ENCODE assay signal across 15 cellular contexts in the genomic region with DNA sequence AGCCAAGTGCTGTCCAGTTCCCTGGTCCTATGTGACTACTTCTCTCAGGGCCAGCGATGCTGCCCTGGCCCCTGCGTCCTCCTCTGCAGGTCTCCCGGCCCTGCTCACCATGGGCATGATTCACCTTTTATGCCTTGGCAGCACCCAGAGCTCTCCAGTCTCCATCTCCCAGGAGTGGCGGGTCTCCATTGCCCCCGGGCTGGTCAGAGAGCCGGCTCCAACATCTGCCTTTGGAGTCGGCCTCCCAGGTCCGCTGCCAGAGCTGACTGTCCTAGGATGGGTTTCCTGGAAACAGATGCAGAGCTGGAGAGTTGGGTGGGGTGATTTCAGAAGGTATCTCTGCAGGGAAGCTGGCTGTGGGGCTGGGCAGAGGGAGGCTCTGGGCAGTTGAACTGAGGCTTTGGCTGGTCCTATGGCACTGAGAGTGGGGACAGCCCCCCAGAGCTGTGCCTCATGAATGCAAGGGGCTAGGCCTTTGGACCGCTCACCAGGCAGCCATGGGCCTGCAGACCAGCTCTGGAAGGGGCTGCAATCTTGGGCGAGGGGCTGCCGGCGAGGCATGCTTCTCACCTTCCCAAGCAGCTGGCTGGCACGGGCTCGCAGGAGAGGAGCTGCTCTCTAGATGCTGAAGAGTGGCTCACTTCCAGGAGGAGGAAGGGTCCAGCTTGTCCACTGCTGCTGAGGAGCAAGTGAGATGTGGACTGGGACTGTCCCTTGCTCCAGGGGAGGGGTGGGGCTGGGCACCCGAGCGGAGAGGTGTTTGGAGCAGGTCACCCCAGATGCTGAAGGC. TPM values are rescaled to one million over a fixed set of nuclear protein-coding genes. Genes with fewer than 3 reads are reported as not detected.
DNase-seq lines count a peak whose midpoint lies in the region; FAIRE-seq and TF ChIP-seq lines count a peak whose summit lies in the region.
"Had no signal": no experiment of that assay in that cellular context is flagged by ENCODE, and none has a peak within 500 bp of the region (broad histone marks: within the 10 kb centered on the region; RNA-seq: fewer than 3 reads in every experiment).

No MANE protein-coding gene starts in this region.

- H3K4me1 ChIP-seq in breast epithelium (peaks cover 4 to 10% of the 10 kb centered on the region in 2 donors), hepatocyte (ENCODE audit: insufficient read depth) (peaks cover 64% of the 10 kb centered on the region), trophoblast cell (ENCODE audit: control insufficient read depth in 1 of 2, insufficient read depth in 2 of 2, low read length in 2 of 2) (peaks cover 52 to 59% of the 10 kb centered on the region in 2 experiments)
- H3K4me1 ChIP-seq: A549, adrenal gland, psoas muscle had no signal

- no peak overlapping the region for H3K4ac ChIP-seq in trophoblast cell (ENCODE audit: low read depth, low read length)

- H3K27ac ChIP-seq in breast epithelium (peak overlapping the region; percentile 72 to 89), hepatocyte (peak overlapping the region; percentile 81), trophoblast cell (ENCODE audit: low read depth, low read length) (no peak overlapping the region), brain microvascular endothelial cell (no peak overlapping the region)
- H3K27ac ChIP-seq: A549, psoas muscle had no signal

- no peak overlapping the region for H3K18ac ChIP-seq in trophoblast cell (ENCODE audit: low read length)

- H3K4me2 ChIP-seq in hepatocyte (no peak overlapping the region), trophoblast cell (ENCODE audit: low read length) (no peak overlapping the region)
- H3K4me2 ChIP-seq: A549 had no signal

- no peaks in the 10 kb centered on the region for H3K36me3 Mint-ChIP-seq in MCF 10A (ENCODE audit: insufficient read depth, unreplicated experiment)
- H3K36me3 Mint-ChIP-seq in HFFc6 (ENCODE audit: low read depth): no peaks in the 10 kb centered on the region
- H3K36me3 Mint-ChIP-seq: CD8-positive, alpha-beta T cell had no signal

- H3K27me3 ChIP-seq in breast epithelium (no peaks in the 10 kb centered on the region), hepatocyte (no peaks in the 10 kb centered on the region), trophoblast cell (ENCODE audit: insufficient read depth, low read length) (no peaks in the 10 kb centered on the region), brain microvascular endothelial cell (replicated peaks) (no peaks in the 10 kb centered on the region)
- H3K27me3 ChIP-seq: adrenal gland had no signal

- no peaks in the 10 kb centered on the region for H3K27me3 Mint-ChIP-seq in MCF 10A (ENCODE audit: insufficient read depth, unreplicated experiment)
- peaks cover 8% of the 10 kb centered on the region for H3K27me3 Mint-ChIP-seq in HFFc6 (ENCODE audit: insufficient read depth)

- H3K9me3 ChIP-seq in breast epithelium (no peaks in the 10 kb centered on the region), hepatocyte (ENCODE audit: low read depth) (no peaks in the 10 kb centered on the region), trophoblast cell (ENCODE audit: insufficient read depth, low read depth, low read length) (peaks cover 4% of the 10 kb centered on the region)
- H3K9me3 ChIP-seq: A549, adrenal gland, mucosa of descending colon, psoas muscle had no signal

- no peak overlapping the region for H3K9ac ChIP-seq in trophoblast cell (ENCODE audit: low read length)

- H3K4me3 Mint-ChIP-seq in MCF 10A (ENCODE audit: unreplicated experiment) (no peak overlapping the region), HFFc6 (no peak overlapping the region)
- H3K4me3 Mint-ChIP-seq: CD8-positive, alpha-beta T cell had no signal

- BruUV-seq in MCF 10A (replicated peaks; lab: Mats Ljungman, UMichigan): no TSS peak

- peaks cover 51% of the 10 kb centered on the region for H3K79me1 ChIP-seq in trophoblast cell (ENCODE audit: low read length)

- no peaks in the 10 kb centered on the region for H3K9me2 ChIP-seq in hepatocyte (replicated peaks; ENCODE audit: insufficient read depth)

- POLR2A ChIA-PET in MCF 10A (lab: Yijun Ruan, JAX): no interaction called here

- DNase-seq in breast epithelium (ENCODE audit: low spot score in 2 of 2) (peak in 1 of 2 donors; percentile 45), MCF 10A (ENCODE audit: unreplicated experiment) (no peak), hepatocyte (ENCODE audit: low spot score) (no peak), trophoblast cell (no peak), urothelium cell line (ENCODE audit: low spot score) (no peak), cerebellum (ENCODE audit: low spot score) (no peak), brain microvascular endothelial cell (no peak), HFFc6 (no peak)
- DNase-seq: CD8-positive, alpha-beta T cell; stimulated activated CD4-positive, alpha-beta T cell treated with anti-CD3 and anti-CD28 coated beads, Interleukin-4, amount 100 ng/mL, for 1 hour had no signal

- H2AK5ac ChIP-seq in trophoblast cell (ENCODE audit: low read length): peak overlapping the region; percentile 6

- H3K9me3 Mint-ChIP-seq in MCF 10A (ENCODE audit: unreplicated experiment) (no peaks in the 10 kb centered on the region), HFFc6 (no peaks in the 10 kb centered on the region)
- H3K9me3 Mint-ChIP-seq: CD8-positive, alpha-beta T cell had no signal

- H3K79me2 ChIP-seq in hepatocyte: no peaks in the 10 kb centered on the region
- H3K79me2 ChIP-seq in trophoblast cell (ENCODE audit: control insufficient read depth, insufficient read depth, low read length, poor library complexity): peaks cover 5% of the 10 kb centered on the region

- TF ChIP-seq POLR2A in breast epithelium (IDR thresholded peaks at IDR 0.05): no peak

- peak overlapping the region; percentile 52 for H4K91ac ChIP-seq in trophoblast cell (ENCODE audit: low read depth, low read length)

- no peaks in the 10 kb centered on the region for H4K20me1 ChIP-seq in hepatocyte (ENCODE audit: insufficient read depth, poor library complexity, severe bottlenecking)

- H3K36me3 ChIP-seq in breast epithelium: no peaks in the 10 kb centered on the region
- H3K36me3 ChIP-seq in hepatocyte (replicated peaks; ENCODE audit: insufficient read depth, low read depth): no peaks in the 10 kb centered on the region
- no peaks in the 10 kb centered on the region for H3K36me3 ChIP-seq in trophoblast cell (ENCODE audit: control insufficient read depth in 1 of 2, insufficient read depth in 2 of 2, low read length in 2 of 2)
- H3K36me3 ChIP-seq in brain microvascular endothelial cell (replicated peaks): no peaks in the 10 kb centered on the region
- H3K36me3 ChIP-seq: adrenal gland had no signal

- CTCF ChIA-PET in MCF 10A (lab: Yijun Ruan, JAX): interaction anchor here (0.5 to 0.7 kb wide), 3 partner anchors 118 to 258 kb away, joined by 3 to 4 read pairs (median 3); no protein-coding TSS in a partner anchor

- no peak overlapping the region for H2AFZ ChIP-seq in hepatocyte
- no peak overlapping the region for H2AFZ ChIP-seq in trophoblast cell (ENCODE audit: insufficient read depth, low read length, poor library complexity)

- TF ChIP-seq CTCF in breast epithelium (IDR thresholded peaks at IDR 0.05) (no peak), MCF 10A (IDR thresholded peaks at IDR 0.05; ENCODE audit: unreplicated experiment) (no peak), hepatocyte (IDR thresholded peaks at IDR 0.05; ENCODE audit: poor library complexity) (no peak), brain microvascular endothelial cell (IDR thresholded peaks at IDR 0.05; ENCODE audit: low read depth, low read length, missing control alignments) (no peak), HFFc6 (IDR thresholded peaks at IDR 0.05) (no peak)

- intact Hi-C loops in breast epithelium (cut with DNase I; ENCODE audit: low total_unique reads): no loop called here
- intact Hi-C loops in MCF 10A (cut with micrococcal nuclease): no loop called here

- peak overlapping the region in 2 of 3 donors; percentile 21 to 33 for H3K4me3 ChIP-seq in breast epithelium
- H3K4me3 ChIP-seq in hepatocyte: no peak overlapping the region
- no peak overlapping the region for H3K4me3 ChIP-seq in trophoblast cell (ENCODE audit: low read depth, low read length)
- no peak overlapping the region for H3K4me3 ChIP-seq in brain microvascular endothelial cell (ENCODE audit: low read depth, low read length)
- H3K4me3 ChIP-seq: A549, adrenal gland, K562, mucosa of descending colon, psoas muscle had no signal

- in situ Hi-C loops in brain microvascular endothelial cell (cut with HindIII; ENCODE audit: low pct_ligation_motif_present, low sequenced_read_pairs): no loop called here

- no peak overlapping the region for H3K23ac ChIP-seq in trophoblast cell (ENCODE audit: low read length)

- peak; percentile 37 for FAIRE-seq in urothelium cell line (lab: Jason Lieb, UNC)
- FAIRE-seq: A549, K562 had no signal

- H2BK120ac ChIP-seq in trophoblast cell (ENCODE audit: insufficient read depth, low read length, poor library complexity): peak overlapping the region; percentile 48

- WGBS in hepatocyte (ENCODE audit: low lambda C conversion rate, missing lambda C conversion rate): 82% methylated on average over 16 of the region's 16 CpGs
- WGBS in trophoblast cell (ENCODE audit: extremely low coverage, insufficient coverage, insufficient read length): no CpG with 5 or more reads among the region's 16 CpGs

- H2BK5ac ChIP-seq in trophoblast cell (ENCODE audit: low read depth, low read length, poor library complexity): no peak overlapping the region

- H2BK12ac ChIP-seq in trophoblast cell (ENCODE audit: low read length): peak overlapping the region; percentile 39

- H3K14ac ChIP-seq in trophoblast cell (ENCODE audit: low read length): peak overlapping the region; percentile 29

- no peak overlapping the region for H3K27ac Mint-ChIP-seq in MCF 10A (ENCODE audit: low read depth, unreplicated experiment)
- H3K27ac Mint-ChIP-seq in HFFc6: no peak overlapping the region
- H3K27ac Mint-ChIP-seq: CD8-positive, alpha-beta T cell had no signal

- no peak overlapping the region for H4K12ac ChIP-seq in trophoblast cell (ENCODE audit: low read depth, low read length)

- H4K8ac ChIP-seq in trophoblast cell (ENCODE audit: low read depth, low read length): peak overlapping the region; percentile 0

- H3K4me1 Mint-ChIP-seq in MCF 10A (ENCODE audit: insufficient read depth, unreplicated experiment) (peaks cover 5% of the 10 kb centered on the region), HFFc6 (ENCODE audit: low read depth) (peaks cover 45% of the 10 kb centered on the region)

RNA-seq across cellular contexts. Expression of a gene that starts 59.8 kb away (rescaled TPM):
- total RNA-seq in breast epithelium: 10 to 100 TPM; 15.7 to 38.6 (median 29.8) TPM
- total RNA-seq in MCF 10A (2022): 9.6 and 11.4 TPM in 2 replicates
- 35.7 and 48.3 TPM in 2 replicates for total RNA-seq in hepatocyte
- polyA plus RNA-seq in hepatocyte: 34.9 and 46.7 TPM in 2 replicates
- polyA plus RNA-seq in trophoblast cell (2013): 26.6 and 27.7 TPM in 2 replicates
- total RNA-seq in cerebellum: 39.7 TPM
- total RNA-seq in HFFc6 (2021; fragmentation: NEBNext Ultra II Directional; extraction: Animal tissue kit (Norgen Biotek cat#: 25700)): 10 to 100 TPM; 18.5 to 27.2 (median 24.3) TPM

Comparison
In these comparisons a context has a peak if more than half of its experiments do, and no peak if none do; other contexts are left out.
1. H3K27ac ChIP-seq: peak in breast epithelium (2 of 2) and hepatocyte (single experiment); none in trophoblast cell (single experiment) and brain microvascular endothelial cell (single experiment).
2. H3K4me3 ChIP-seq: peak in breast epithelium (2 of 3); none in hepatocyte (single experiment), trophoblast cell (single experiment) and brain microvascular endothelial cell (single experiment).